Comparison of ENCODE assay signal across 1 cellular context in the genomic region with DNA sequence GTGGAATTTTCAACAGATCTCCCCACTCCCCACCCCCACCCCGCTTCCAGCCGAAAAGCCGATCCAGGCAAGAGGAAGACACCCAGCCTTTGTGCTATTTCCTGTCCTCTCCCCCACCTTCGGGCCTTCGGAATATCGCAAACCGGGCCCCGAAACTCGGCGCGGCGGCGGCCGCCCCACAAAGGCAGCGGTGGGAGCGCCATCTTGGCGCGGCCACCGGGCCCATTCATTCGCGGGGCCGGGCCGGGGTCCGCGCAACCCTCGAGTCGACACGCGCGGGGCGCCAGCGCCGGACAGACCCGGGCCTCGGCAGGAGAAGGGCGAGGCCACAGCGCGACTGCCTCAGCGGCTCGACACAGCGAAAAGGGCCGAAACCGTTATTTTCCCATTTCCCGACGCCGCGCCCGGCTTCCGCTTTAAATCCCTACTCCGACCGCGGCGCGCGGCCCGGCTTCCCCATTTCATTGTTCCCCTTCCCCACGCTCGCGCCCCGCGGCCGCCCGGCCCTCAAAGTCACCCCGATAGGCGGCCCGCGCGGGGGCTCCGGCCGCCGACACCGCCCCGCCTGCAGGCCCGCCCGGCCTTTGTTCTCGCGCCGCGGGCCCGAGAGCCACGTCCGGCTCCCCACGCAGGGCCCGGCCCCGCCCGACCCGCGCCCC.
TF ChIP-seq lines count a peak whose summit lies in the region.

No MANE protein-coding gene starts in this region.

TF ChIP-seq in K562, 482 proteins besides CTCF, POLR2A, EP300 and RAD21 (continued from another document and continues in another):
- TF ChIP-seq HMG20B (CRISPR knock-in tag; IDR thresholded peaks at IDR 0.05) = no peak
- no peak for TF ChIP-seq ZC3H8 (IDR thresholded peaks at IDR 0.05)
- TF ChIP-seq TRIM24 (IDR thresholded peaks at IDR 0.05) = no peak
- TF ChIP-seq, protein P1, sequence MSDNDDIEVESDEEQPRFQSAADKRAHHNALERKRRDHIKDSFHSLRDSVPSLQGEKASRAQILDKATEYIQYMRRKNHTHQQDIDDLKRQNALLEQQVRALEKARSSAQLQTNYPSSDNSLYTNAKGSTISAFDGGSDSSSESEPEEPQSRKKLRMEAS (CRISPR knock-in tag; IDR thresholded peaks at IDR 0.05) = no peak
- TF ChIP-seq TRIM28 (IDR thresholded peaks at IDR 0.05) = no peak
- TF ChIP-seq FIP1L1 (IDR thresholded peaks at IDR 0.05; ENCODE audit: low read depth, low read length, poor library complexity, severe bottlenecking) = peak; percentile 47
- no peak for TF ChIP-seq KLF13 (tag; IDR thresholded peaks at IDR 0.05; ENCODE audit: borderline replicate concordance, low read depth)
- TF ChIP-seq, protein P2, sequence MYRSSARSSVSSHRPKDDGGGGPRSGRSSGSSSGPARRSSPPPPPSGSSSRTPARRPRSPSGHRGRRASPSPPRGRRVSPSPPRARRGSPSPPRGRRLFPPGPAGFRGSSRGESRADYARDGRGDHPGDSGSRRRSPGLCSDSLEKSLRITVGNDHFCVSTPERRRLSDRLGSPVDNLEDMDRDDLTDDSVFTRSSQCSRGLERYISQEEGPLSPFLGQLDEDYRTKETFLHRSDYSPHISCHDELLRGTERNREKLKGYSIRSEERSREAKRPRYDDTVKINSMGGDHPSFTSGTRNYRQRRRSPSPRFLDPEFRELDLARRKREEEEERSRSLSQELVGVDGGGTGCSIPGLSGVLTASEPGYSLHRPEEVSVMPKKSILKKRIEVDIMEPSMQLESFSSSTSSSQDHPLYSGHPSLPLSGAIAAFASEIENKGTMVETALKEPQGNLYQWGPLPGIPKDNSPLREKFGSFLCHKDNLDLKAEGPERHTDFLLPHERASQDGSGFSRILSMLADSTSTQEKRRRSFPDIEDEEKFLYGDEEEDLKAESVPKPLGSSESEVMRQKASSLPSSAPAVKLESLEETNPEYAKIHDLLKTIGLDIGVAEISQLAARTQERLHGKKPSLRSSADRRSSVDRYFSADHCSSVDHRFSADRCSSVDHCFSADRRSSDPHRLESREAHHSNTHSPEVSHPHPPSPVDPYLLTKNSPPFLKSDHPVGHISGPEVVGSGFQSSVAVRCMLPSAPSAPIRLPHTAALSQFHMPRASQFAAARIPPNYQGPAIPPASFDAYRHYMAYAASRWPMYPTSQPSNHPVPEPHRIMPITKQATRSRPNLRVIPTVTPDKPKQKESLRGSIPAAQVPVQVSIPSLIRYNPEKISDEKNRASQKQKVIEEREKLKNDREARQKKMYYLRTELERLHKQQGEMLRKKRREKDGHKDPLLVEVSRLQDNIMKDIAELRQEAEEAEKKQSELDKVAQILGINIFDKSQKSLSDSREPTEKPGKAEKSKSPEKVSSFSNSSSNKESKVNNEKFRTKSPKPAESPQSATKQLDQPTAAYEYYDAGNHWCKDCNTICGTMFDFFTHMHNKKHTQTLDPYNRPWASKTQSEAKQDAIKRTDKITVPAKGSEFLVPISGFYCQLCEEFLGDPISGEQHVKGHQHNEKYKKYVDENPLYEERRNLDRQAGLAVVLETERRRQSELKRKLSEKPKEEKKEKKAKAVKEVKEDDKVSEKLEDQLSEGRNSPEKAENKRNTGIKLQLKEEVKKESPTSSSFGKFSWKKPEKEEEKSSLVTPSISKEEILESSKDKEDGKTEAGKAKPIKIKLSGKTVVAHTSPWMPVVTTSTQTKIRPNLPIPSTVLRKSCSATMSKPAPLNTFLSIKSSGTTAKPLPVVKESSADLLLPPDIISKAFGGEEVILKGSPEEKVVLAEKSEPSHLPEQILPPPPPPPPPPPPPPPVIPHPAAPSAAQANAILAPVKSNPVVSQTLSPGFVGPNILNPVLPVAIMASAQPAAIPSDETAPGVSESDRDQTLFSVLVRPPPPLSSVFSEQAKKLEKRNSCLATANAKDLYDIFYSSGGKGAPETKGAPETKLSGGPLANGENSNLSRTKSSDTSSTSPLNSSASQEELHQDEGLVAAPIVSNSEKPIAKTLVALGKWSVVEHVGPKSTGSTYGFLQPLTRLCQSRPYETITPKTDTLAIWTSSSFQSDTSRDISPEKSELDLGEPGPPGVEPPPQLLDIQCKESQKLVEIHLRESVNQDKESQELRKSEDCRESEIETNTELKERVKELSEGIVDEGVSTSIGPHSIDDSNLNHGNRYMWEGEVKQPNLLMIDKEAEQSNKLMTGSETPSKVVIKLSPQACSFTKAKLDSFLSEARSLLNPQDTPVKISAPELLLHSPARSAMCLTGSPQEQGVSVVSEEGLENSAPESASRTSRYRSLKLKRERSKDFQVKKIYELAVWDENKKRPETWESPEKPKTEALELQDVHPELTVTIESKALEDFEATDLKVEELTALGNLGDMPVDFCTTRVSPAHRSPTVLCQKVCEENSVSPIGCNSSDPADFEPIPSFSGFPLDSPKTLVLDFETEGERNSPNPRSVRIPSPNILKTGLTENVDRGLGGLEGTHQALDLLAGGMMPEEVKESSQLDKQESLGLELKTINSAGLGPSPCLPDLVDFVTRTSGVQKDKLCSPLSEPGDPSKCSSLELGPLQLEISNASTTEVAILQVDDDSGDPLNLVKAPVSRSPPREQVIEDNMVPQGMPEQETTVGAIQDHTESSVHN (IDR thresholded peaks at IDR 0.05; ENCODE audit: borderline replicate concordance in 1 of 2, low read depth in 1 of 2) = no peak
- peak; percentile 79 for TF ChIP-seq POLR2G (IDR thresholded peaks at IDR 0.05; ENCODE audit: low read depth, low read length)
- no peak for TF ChIP-seq MBD2 (IDR thresholded peaks at IDR 0.05; ENCODE audit: borderline replicate concordance, low read depth)
- no peak for TF ChIP-seq ARNT (IDR thresholded peaks at IDR 0.05)
- no peak for TF ChIP-seq MTF1 (CRISPR knock-in tag; IDR thresholded peaks at IDR 0.05; ENCODE audit: borderline replicate concordance)
- no peak for TF ChIP-seq RBM17 (IDR thresholded peaks at IDR 0.05; ENCODE audit: borderline replicate concordance, low read depth, low read length)
- no peak for TF ChIP-seq SRF (CRISPR knock-in tag; IDR thresholded peaks at IDR 0.05)
- no peak for TF ChIP-seq SP2 (IDR thresholded peaks at IDR 0.05; ENCODE audit: extremely low read depth, low read depth, low read length, poor library complexity, severe bottlenecking)
- TF ChIP-seq MYC (IDR thresholded peaks at IDR 0.05; ENCODE audit: low read depth, low read length) = peak; percentile 36; the same call in 1 of the 2 replicates
- TF ChIP-seq MYC (CRISPR knock-in tag; IDR thresholded peaks at IDR 0.05; ENCODE audit: borderline replicate concordance, low read depth) = no peak
- TF ChIP-seq, protein P3, sequence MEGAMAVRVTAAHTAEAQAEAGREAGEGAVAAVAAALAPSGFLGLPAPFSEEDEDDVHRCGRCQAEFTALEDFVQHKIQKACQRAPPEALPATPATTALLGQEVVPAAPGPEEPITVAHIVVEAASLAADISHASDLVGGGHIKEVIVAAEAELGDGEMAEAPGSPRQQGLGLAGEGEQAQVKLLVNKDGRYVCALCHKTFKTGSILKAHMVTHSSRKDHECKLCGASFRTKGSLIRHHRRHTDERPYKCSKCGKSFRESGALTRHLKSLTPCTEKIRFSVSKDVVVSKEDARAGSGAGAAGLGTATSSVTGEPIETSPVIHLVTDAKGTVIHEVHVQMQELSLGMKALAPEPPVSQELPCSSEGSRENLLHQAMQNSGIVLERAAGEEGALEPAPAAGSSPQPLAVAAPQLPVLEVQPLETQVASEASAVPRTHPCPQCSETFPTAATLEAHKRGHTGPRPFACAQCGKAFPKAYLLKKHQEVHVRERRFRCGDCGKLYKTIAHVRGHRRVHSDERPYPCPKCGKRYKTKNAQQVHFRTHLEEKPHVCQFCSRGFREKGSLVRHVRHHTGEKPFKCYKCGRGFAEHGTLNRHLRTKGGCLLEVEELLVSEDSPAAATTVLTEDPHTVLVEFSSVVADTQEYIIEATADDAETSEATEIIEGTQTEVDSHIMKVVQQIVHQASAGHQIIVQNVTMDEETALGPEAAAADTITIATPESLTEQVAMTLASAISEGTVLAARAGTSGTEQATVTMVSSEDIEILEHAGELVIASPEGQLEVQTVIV (CRISPR knock-in tag; IDR thresholded peaks at IDR 0.05; ENCODE audit: borderline replicate concordance) = no peak
- no peak; the same call in 1 of the 2 replicates for TF ChIP-seq FOXP1 (CRISPR knock-in tag; IDR thresholded peaks at IDR 0.05)
- TF ChIP-seq, protein P4, sequence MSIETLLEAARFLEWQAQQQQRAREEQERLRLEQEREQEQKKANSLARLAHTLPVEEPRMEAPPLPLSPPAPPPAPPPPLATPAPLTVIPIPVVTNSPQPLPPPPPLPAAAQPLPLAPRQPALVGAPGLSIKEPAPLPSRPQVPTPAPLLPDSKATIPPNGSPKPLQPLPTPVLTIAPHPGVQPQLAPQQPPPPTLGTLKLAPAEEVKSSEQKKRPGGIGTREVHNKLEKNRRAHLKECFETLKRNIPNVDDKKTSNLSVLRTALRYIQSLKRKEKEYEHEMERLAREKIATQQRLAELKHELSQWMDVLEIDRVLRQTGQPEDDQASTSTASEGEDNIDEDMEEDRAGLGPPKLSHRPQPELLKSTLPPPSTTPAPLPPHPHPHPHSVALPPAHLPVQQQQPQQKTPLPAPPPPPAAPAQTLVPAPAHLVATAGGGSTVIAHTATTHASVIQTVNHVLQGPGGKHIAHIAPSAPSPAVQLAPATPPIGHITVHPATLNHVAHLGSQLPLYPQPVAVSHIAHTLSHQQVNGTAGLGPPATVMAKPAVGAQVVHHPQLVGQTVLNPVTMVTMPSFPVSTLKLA (conservative IDR thresholded peaks at IDR 0.05) = peak in 1 of 2 experiments; percentile 55; a peak in 2 of 4 replicates
- no peak for TF ChIP-seq SRSF3 (IDR thresholded peaks at IDR 0.05; ENCODE audit: insufficient read depth, low read length)
- TF ChIP-seq CBX2 (IDR thresholded peaks at IDR 0.05; ENCODE audit: insufficient read depth, low read length, poor library complexity, severe bottlenecking) = no peak
- no peak for TF ChIP-seq MXI1 (IDR thresholded peaks at IDR 0.05; ENCODE audit: low read depth, low read length)
- TF ChIP-seq, protein P5, sequence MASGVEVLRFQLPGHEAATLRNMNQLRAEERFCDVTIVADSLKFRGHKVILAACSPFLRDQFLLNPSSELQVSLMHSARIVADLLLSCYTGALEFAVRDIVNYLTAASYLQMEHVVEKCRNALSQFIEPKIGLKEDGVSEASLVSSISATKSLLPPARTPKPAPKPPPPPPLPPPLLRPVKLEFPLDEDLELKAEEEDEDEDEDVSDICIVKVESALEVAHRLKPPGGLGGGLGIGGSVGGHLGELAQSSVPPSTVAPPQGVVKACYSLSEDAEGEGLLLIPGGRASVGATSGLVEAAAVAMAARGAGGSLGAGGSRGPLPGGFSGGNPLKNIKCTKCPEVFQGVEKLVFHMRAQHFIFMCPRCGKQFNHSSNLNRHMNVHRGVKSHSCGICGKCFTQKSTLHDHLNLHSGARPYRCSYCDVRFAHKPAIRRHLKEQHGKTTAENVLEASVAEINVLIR (CRISPR knock-in tag; IDR thresholded peaks at IDR 0.05) = no peak
- TF ChIP-seq GATA2 (CRISPR knock-in tag; IDR thresholded peaks at IDR 0.05) = no peak
- TF ChIP-seq, protein P6, sequence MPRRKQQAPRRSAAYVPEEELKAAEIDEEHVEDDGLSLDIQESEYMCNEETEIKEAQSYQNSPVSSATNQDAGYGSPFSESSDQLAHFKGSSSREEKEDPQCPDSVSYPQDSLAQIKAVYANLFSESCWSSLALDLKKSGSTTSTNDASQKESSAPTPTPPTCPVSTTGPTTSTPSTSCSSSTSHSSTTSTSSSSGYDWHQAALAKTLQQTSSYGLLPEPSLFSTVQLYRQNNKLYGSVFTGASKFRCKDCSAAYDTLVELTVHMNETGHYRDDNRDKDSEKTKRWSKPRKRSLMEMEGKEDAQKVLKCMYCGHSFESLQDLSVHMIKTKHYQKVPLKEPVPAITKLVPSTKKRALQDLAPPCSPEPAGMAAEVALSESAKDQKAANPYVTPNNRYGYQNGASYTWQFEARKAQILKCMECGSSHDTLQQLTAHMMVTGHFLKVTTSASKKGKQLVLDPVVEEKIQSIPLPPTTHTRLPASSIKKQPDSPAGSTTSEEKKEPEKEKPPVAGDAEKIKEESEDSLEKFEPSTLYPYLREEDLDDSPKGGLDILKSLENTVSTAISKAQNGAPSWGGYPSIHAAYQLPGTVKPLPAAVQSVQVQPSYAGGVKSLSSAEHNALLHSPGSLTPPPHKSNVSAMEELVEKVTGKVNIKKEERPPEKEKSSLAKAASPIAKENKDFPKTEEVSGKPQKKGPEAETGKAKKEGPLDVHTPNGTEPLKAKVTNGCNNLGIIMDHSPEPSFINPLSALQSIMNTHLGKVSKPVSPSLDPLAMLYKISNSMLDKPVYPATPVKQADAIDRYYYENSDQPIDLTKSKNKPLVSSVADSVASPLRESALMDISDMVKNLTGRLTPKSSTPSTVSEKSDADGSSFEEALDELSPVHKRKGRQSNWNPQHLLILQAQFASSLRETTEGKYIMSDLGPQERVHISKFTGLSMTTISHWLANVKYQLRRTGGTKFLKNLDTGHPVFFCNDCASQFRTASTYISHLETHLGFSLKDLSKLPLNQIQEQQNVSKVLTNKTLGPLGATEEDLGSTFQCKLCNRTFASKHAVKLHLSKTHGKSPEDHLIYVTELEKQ (CRISPR knock-in tag; IDR thresholded peaks at IDR 0.05) = no peak
- TF ChIP-seq CREB1 (IDR thresholded peaks at IDR 0.05) = no peak; the same call in 1 of the 2 replicates
- TF ChIP-seq CREB1 (CRISPR knock-in tag; IDR thresholded peaks at IDR 0.05) = 0 out of 2 replicates have a peak, but pooled peaks have one; percentile 15
- no peak for TF ChIP-seq LCOR (CRISPR knock-in tag; IDR thresholded peaks at IDR 0.05)
- no peak for TF ChIP-seq PTTG1 (tag; IDR thresholded peaks at IDR 0.05; ENCODE audit: low read depth)
- no peak for TF ChIP-seq MECOM (CRISPR knock-in tag; IDR thresholded peaks at IDR 0.05)
- peak; percentile 63 for TF ChIP-seq SAFB (IDR thresholded peaks at IDR 0.05; ENCODE audit: borderline replicate concordance, low read depth, low read length)
- peak; percentile 57 for TF ChIP-seq TAF1 (IDR thresholded peaks at IDR 0.05; ENCODE audit: control insufficient read depth, extremely low read depth, insufficient read depth, low read length, severe bottlenecking)
- no peak for TF ChIP-seq ZNF316 (IDR thresholded peaks at IDR 0.05)
- TF ChIP-seq ZNF121 (CRISPR knock-in tag; conservative IDR thresholded peaks at IDR 0.05) = no peak
- TF ChIP-seq, protein P7, sequence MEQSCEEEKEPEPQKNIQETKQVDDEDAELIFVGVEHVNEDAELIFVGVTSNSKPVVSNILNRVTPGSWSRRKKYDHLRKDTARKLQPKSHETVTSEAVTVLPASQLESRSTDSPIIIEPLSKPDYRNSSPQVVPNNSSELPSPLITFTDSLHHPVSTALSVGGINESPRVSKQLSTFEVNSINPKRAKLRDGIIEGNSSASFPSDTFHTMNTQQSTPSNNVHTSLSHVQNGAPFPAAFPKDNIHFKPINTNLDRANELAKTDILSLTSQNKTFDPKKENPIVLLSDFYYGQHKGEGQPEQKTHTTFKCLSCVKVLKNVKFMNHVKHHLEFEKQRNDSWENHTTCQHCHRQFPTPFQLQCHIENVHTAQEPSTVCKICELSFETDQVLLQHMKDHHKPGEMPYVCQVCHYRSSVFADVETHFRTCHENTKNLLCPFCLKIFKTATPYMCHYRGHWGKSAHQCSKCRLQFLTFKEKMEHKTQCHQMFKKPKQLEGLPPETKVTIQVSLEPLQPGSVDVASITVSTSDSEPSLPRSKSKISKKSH (CRISPR knock-in tag; IDR thresholded peaks at IDR 0.05) = no peak
- TF ChIP-seq CCNT2 (IDR thresholded peaks at IDR 0.05; ENCODE audit: borderline replicate concordance, extremely low read depth, insufficient read length, low read depth, low read length) = peak; percentile 83
- peak; percentile 65; the same call in 1 of the 2 replicates for TF ChIP-seq GABPB1 (CRISPR knock-in tag; IDR thresholded peaks at IDR 0.05)
- no peak for TF ChIP-seq CSDE1 (IDR thresholded peaks at IDR 0.05)
- no peak for TF ChIP-seq ETS2 (tag; IDR thresholded peaks at IDR 0.05; ENCODE audit: borderline replicate concordance, poor library complexity, severe bottlenecking)
- no peak for TF ChIP-seq ZNF778 (CRISPR knock-in tag; IDR thresholded peaks at IDR 0.05)
- TF ChIP-seq KDM5B (IDR thresholded peaks at IDR 0.05; ENCODE audit: insufficient replicate concordance, low read depth, low read length) = peak; percentile 72
- peak; percentile 33; the same call in 1 of the 2 replicates for TF ChIP-seq STAG1 (CRISPR knock-in tag; IDR thresholded peaks at IDR 0.05; ENCODE audit: borderline replicate concordance)
